Comparison of ENCODE assay signal across 8 cellular contexts in the genomic region with DNA sequence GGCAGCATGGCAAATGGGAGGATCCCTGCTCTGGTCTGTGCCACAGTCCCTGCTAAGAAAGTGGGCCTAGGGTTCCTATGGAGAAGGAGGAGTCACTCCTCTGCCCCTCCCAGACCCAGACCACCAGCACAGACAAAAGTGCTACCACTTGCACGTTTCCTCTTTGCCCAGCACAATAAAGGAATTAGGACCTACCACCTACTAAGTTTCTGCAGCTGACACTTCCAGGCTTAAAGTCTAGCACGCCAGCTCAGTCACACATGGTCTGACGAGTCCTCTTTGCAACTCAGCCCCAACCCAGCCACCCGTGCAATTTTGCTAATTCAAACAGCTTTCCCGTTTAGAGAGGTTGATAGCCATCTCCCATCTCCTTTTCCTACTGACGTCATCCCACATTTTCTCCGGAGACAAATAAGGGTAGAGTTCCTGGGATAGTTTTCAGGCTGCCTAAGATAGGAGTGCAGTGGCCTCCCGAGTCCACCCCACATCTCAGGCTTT.
A peak's percentile ranks its signal among the peaks of the same experiment; 100 is the strongest.
DNase-seq lines count a peak whose midpoint lies in the region; TF ChIP-seq lines count a peak whose summit lies in the region.

No MANE protein-coding gene starts in this region.

- intact Hi-C loops in sigmoid colon (cut with DNase I): loop anchor here (5.0 kb wide), 1 partner anchor 33 kb away; no protein-coding TSS in a partner anchor

- no peaks in the 10 kb centered on the region for H3K27me3 ChIP-seq in sigmoid colon

- H3K4me3 Mint-ChIP-seq in IgD-negative memory B cell: peak overlapping the region; percentile 87 to 99 (median 98)
- peak overlapping the region; percentile 92 for H3K4me3 Mint-ChIP-seq in activated naive CD8-positive, alpha-beta T cell treated with anti-CD3 and anti-CD28 coated beads for 36 hours

- peak overlapping the region; percentile 51 to 77 (median 70) for H3K4me3 ChIP-seq in sigmoid colon

- H3K36me3 Mint-ChIP-seq in IgD-negative memory B cell: no peaks in the 10 kb centered on the region
- peaks cover 18% of the 10 kb centered on the region for H3K36me3 Mint-ChIP-seq in activated naive CD8-positive, alpha-beta T cell treated with anti-CD3 and anti-CD28 coated beads for 36 hours

- no peak for TF ChIP-seq POLR2A in sigmoid colon (IDR thresholded peaks at IDR 0.05)

- TF ChIP-seq CTCF in sigmoid colon (IDR thresholded peaks at IDR 0.05): no peak

- peaks cover 0 to 79% (median 70%) of the 10 kb centered on the region in 4 donors for H3K4me1 ChIP-seq in sigmoid colon

- no peaks in the 10 kb centered on the region for H3K9me3 Mint-ChIP-seq in IgD-negative memory B cell
- H3K9me3 Mint-ChIP-seq in activated naive CD8-positive, alpha-beta T cell treated with anti-CD3 and anti-CD28 coated beads for 36 hours: no peaks in the 10 kb centered on the region

- H3K36me3 ChIP-seq in sigmoid colon: no peaks in the 10 kb centered on the region

- H3K4me1 Mint-ChIP-seq in IgD-negative memory B cell: peaks cover 45 to 52% (median 49%) of the 10 kb centered on the region in 3 donors
- peaks cover 70% of the 10 kb centered on the region for H3K4me1 Mint-ChIP-seq in activated naive CD8-positive, alpha-beta T cell treated with anti-CD3 and anti-CD28 coated beads for 36 hours

- H3K27ac ChIP-seq in sigmoid colon: peak overlapping the region; percentile 96 to 99 (median 98)

- WGBS in sigmoid colon, 2 donors: 5 to 7% methylated on average over 8 of the region's 8 CpGs

- no peaks in the 10 kb centered on the region for H3K9me3 ChIP-seq in sigmoid colon

- peak; percentile 59 for DNase-seq in GM03348 (ENCODE audit: low spot score)
- no peak for DNase-seq in activated naive CD8-positive, alpha-beta T cell treated with anti-CD3 and anti-CD28 coated beads for 36 hours
- peak; percentile 50 for DNase-seq in hepatic stellate cell (ENCODE audit: low spot score)
- peak; percentile 76 for DNase-seq in sigmoid colon
- no peak for DNase-seq in iPS-NIHi11 (ENCODE audit: low spot score)
- DNase-seq in stimulated activated CD4-positive, alpha-beta T cell treated with anti-CD3 and anti-CD28 coated beads, Interleukin-12 subunit alpha, Interleukin-12 subunit beta, amount 100 ng/mL, for 4 hours: no peak
- no peak for DNase-seq in NCI-H128 (lab: John Stamatoyannopoulos, UW; ENCODE audit: unreplicated experiment)

- TF ChIP-seq EP300 in sigmoid colon (IDR thresholded peaks at IDR 0.05): no peak

- peak overlapping the region; percentile 92 to 97 (median 94) for H3K27ac Mint-ChIP-seq in IgD-negative memory B cell
- H3K27ac Mint-ChIP-seq in activated naive CD8-positive, alpha-beta T cell treated with anti-CD3 and anti-CD28 coated beads for 36 hours: peak overlapping the region; percentile 82

- no peaks in the 10 kb centered on the region for H3K27me3 Mint-ChIP-seq in IgD-negative memory B cell
- H3K27me3 Mint-ChIP-seq in activated naive CD8-positive, alpha-beta T cell treated with anti-CD3 and anti-CD28 coated beads for 36 hours: no peaks in the 10 kb centered on the region

Comparison
In these comparisons a context has a peak if more than half of its experiments do, and no peak if none do; other contexts are left out.
1. DNase-seq: peak in GM03348 (single experiment), hepatic stellate cell (single experiment) and sigmoid colon (single experiment); none in activated naive CD8-positive, alpha-beta T cell treated with anti-CD3 and anti-CD28 coated beads for 36 hours (single experiment), iPS-NIHi11 (single experiment), stimulated activated CD4-positive, alpha-beta T cell treated with anti-CD3 and anti-CD28 coated beads, Interleukin-12 subunit alpha, Interleukin-12 subunit beta, amount 100 ng/mL, for 4 hours (single experiment) and NCI-H128 (single experiment).